In genomic region chr3:76061654-76062053, GRCh38 we compare ENCODE assay signal across 23 cellular contexts.
"Had no signal": no experiment of that assay in that cellular context is flagged by ENCODE, and none has a peak within 500 bp of the region (broad histone marks: within the 10 kb centered on the region; RNA-seq: fewer than 3 reads in every experiment).

No MANE protein-coding gene starts in this region.

- H3K9me2 ChIP-seq: SK-N-SH had no signal

- H3K4me3 Mint-ChIP-seq: IgD-negative memory B cell had no signal

- ATAC-seq: HepG2, K562 had no signal

- H3K27me3 Mint-ChIP-seq: IgD-negative memory B cell had no signal

- H3K9ac ChIP-seq: KMS-11, SK-N-SH had no signal

- H3K4me2 ChIP-seq: KMS-11, SK-N-SH had no signal

- H3K27ac ChIP-seq: KMS-11, RWPE1 had no signal

- FAIRE-seq: HepG2, K562 had no signal

- H3K27ac Mint-ChIP-seq: IgD-negative memory B cell had no signal

- H3K4me1 Mint-ChIP-seq: IgD-negative memory B cell had no signal

- DNase-seq: Kasumi-1, MM.1S, NCI-H1092 treated with DMSO at 0.1 percent for 48 hours, NCI-H1436, NCI-H187, NCI-H2029, NCI-H2081 treated with DMSO at 0.1 percent for 48 hours, NCI-H2171, NCI-H226, NCI-H446, NCI-H510A, NCI-H524 treated with DMSO at 0.1 percent for 48 hours, NCI-H69, NCI-H774, SHP77, SK-N-SH, SW 1271, T-helper 1 cell had no signal

- H3K9me3 ChIP-seq: SK-N-SH had no signal

- H3K36me3 Mint-ChIP-seq: IgD-negative memory B cell had no signal

- H3K4me3 ChIP-seq: K562 had no signal
